ENCODE assay signal across 21 cellular contexts in the genomic region with DNA sequence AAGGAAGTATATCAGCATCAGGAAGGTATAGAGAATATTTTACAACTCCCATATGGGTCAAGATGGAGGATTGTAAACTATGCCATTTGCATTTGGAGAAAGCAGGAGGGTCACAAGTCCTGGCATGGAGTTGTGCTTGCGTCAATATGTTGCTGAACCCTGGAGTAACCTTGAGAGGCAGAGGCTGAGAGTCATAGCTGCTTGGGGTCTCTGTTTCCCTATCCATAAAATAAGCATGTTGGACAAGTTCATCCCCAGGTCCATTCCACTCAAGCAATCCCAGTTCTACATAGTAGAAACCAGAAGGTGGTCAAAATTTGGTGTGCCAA.
DNase-seq lines count a peak whose midpoint lies in the region; ATAC-seq, FAIRE-seq and TF ChIP-seq lines count a peak whose summit lies in the region.
"Had no signal": no experiment of that assay in that cellular context is flagged by ENCODE, and none has a peak within 500 bp of the region (broad histone marks: within the 10 kb centered on the region; RNA-seq: fewer than 3 reads in every experiment).

No MANE protein-coding gene starts in this region.

- H3K36me3 ChIP-seq in HepG2 (replicated peaks in 1 of 2; ENCODE audit: control insufficient read depth in 1 of 2, insufficient read depth in 2 of 2, low read length in 2 of 2), result no peaks in the 10 kb centered on the region
- no peaks in the 10 kb centered on the region for H3K36me3 ChIP-seq in right lobe of liver
- no peaks in the 10 kb centered on the region for H3K36me3 ChIP-seq in mucosa of descending colon (ENCODE audit: low read depth)
- H3K36me3 ChIP-seq: BE2C, prostate gland, suprapubic skin had no signal

- 79% methylated on average over 1 of the region's 1 CpG for WGBS in HepG2 (ENCODE audit: low lambda C conversion rate)
- whole genome bisulfite sequencing in right lobe of liver (ENCODE audit: insufficient coverage, low coverage, low lambda C conversion rate, missing lambda C conversion rate), result 60% methylated on average over 1 of the region's 1 CpG

- POLR2A ChIA-PET in HepG2 (lab: Yijun Ruan, JAX) (no interaction called here), WTC11 (lab: Charles Lee) (no interaction called here)

- TF ChIP-seq EP300 in HepG2 (IDR thresholded peaks at IDR 0.05; ENCODE audit: low read depth in 2 of 2, low read length in 2 of 2) (no peak), HepG2 (CRISPR knock-in tag; IDR thresholded peaks at IDR 0.05; ENCODE audit: borderline replicate concordance) (no peak)

- H3K9me3 Mint-ChIP-seq in WTC11, result no peaks in the 10 kb centered on the region
- H3K9me3 Mint-ChIP-seq in activated naive CD4-positive, alpha-beta T cell treated with anti-CD3 and anti-CD28 coated beads, Interleukin-2, amount 10 ng/mL, durations not matched to agents 7 days and 5 days, result no peaks in the 10 kb centered on the region
- H3K9me3 Mint-ChIP-seq: activated B cell treated with CpG ODN at 0.5 μM for 24 hours; dendritic cell treated with granulocyte-macrophage colony-stimulating factor and Interleukin-4, amounts not matched to agents 40 ng/mL and 50 ng/mL, for 4 days; natural killer cell treated with Interleukin-12 subunit alpha and Interleukin-12 subunit beta and Interleukin-15 and Interleukin-18, amount 100 ng/mL, for 72 hours had no signal

- no peak for FAIRE-seq in HepG2 (lab: Jason Lieb, UNC)
- FAIRE-seq: D721Med had no signal

- H3K9me3 ChIP-seq in HepG2 (ENCODE audit: low read length) (no peaks in the 10 kb centered on the region), right lobe of liver (no peaks in the 10 kb centered on the region), mucosa of descending colon (no peaks in the 10 kb centered on the region)
- H3K9me3 ChIP-seq: BE2C, prostate gland, suprapubic skin had no signal

- TF ChIP-seq POLR2A in HepG2 (IDR thresholded peaks at IDR 0.05; ENCODE audit: insufficient read depth in 1 of 2, low read depth in 2 of 2, low read length in 2 of 2), result no peak
- TF ChIP-seq POLR2A in right lobe of liver (IDR thresholded peaks at IDR 0.05), result no peak
- TF ChIP-seq POLR2A in erythroblast (IDR thresholded peaks at IDR 0.05; ENCODE audit: low read length), result no peak

- H3K27me3 ChIP-seq in HepG2 (ENCODE audit: control insufficient read depth in 1 of 2, insufficient read depth in 2 of 2, low read length in 2 of 2), result no peaks in the 10 kb centered on the region
- no peaks in the 10 kb centered on the region for H3K27me3 ChIP-seq in right lobe of liver
- H3K27me3 ChIP-seq: BE2C had no signal

- H2AFZ ChIP-seq in HepG2 (ENCODE audit: low read length), result no peak overlapping the region

- H3K27ac Mint-ChIP-seq in WTC11, result 0 out of 2 replicates have a peak overlapping the region, but pooled peaks have one; percentile 9
- H3K27ac Mint-ChIP-seq in activated naive CD4-positive, alpha-beta T cell treated with anti-CD3 and anti-CD28 coated beads, Interleukin-2, amount 10 ng/mL, durations not matched to agents 7 days and 5 days, result no peak overlapping the region
- H3K27ac Mint-ChIP-seq: activated B cell treated with CpG ODN at 0.5 μM for 24 hours; activated naive CD8-positive, alpha-beta T cell; dendritic cell treated with granulocyte-macrophage colony-stimulating factor and Interleukin-4, amounts not matched to agents 40 ng/mL and 50 ng/mL, for 4 days; natural killer cell treated with Interleukin-12 subunit alpha and Interleukin-12 subunit beta and Interleukin-15 and Interleukin-18, amount 100 ng/mL, for 72 hours; T-helper 17 cell had no signal

- no peaks in the 10 kb centered on the region for H4K20me1 ChIP-seq in HepG2 (ENCODE audit: insufficient read depth, low read length)

- no peak for TF ChIP-seq RAD21 in HepG2 (CRISPR knock-in tag; IDR thresholded peaks at IDR 0.05)

- no TSS peak for BruUV-seq in HepG2 (replicated peaks; lab: Mats Ljungman, UMichigan)

- H3K79me2 ChIP-seq in HepG2 (ENCODE audit: insufficient read depth, low read length), result no peaks in the 10 kb centered on the region

- intact Hi-C loops in HepG2 (cut with micrococcal nuclease; ENCODE audit: unreplicated experiment), result no loop called here
- intact Hi-C loops in right lobe of liver (cut with DNase I), result no loop called here
- intact Hi-C loops in mucosa of descending colon (cut with DNase I, micrococcal nuclease), result no loop called here

- in situ Hi-C loops in HepG2 (cut with HindIII; ENCODE audit: extremely low pct_ligation_motif_present, low pct_unique_long_range_greater_than_20kb), result no loop called here

- H3K4me3 Mint-ChIP-seq in WTC11, result no peak overlapping the region
- no peak overlapping the region for H3K4me3 Mint-ChIP-seq in activated naive CD4-positive, alpha-beta T cell treated with anti-CD3 and anti-CD28 coated beads, Interleukin-2, amount 10 ng/mL, durations not matched to agents 7 days and 5 days
- H3K4me3 Mint-ChIP-seq: activated B cell treated with CpG ODN at 0.5 μM for 24 hours; activated naive CD8-positive, alpha-beta T cell; dendritic cell treated with granulocyte-macrophage colony-stimulating factor and Interleukin-4, amounts not matched to agents 40 ng/mL and 50 ng/mL, for 4 days; natural killer cell treated with Interleukin-12 subunit alpha and Interleukin-12 subunit beta and Interleukin-15 and Interleukin-18, amount 100 ng/mL, for 72 hours; T-helper 17 cell had no signal

- H3K27ac ChIP-seq in HepG2 (ENCODE audit: extremely low read length, insufficient read depth, low read length) (no peak overlapping the region), right lobe of liver (no peak overlapping the region)
- H3K27ac ChIP-seq: prostate gland, suprapubic skin had no signal

- no peaks in the 10 kb centered on the region for H3K36me3 Mint-ChIP-seq in WTC11
- no peaks in the 10 kb centered on the region for H3K36me3 Mint-ChIP-seq in activated naive CD4-positive, alpha-beta T cell treated with anti-CD3 and anti-CD28 coated beads, Interleukin-2, amount 10 ng/mL, durations not matched to agents 7 days and 5 days
- H3K36me3 Mint-ChIP-seq: activated naive CD8-positive, alpha-beta T cell; natural killer cell treated with Interleukin-12 subunit alpha and Interleukin-12 subunit beta and Interleukin-15 and Interleukin-18, amount 100 ng/mL, for 72 hours had no signal

- H3K4me1 ChIP-seq in HepG2 (ENCODE audit: insufficient read depth, low read length) (peaks cover 26% of the 10 kb centered on the region), right lobe of liver (no peaks in the 10 kb centered on the region), mucosa of descending colon (ENCODE audit: low read depth) (peaks cover 12% of the 10 kb centered on the region)
- H3K4me1 ChIP-seq: prostate gland had no signal

- DNase-seq in HepG2 (ENCODE audit: low spot score) (no peak), right lobe of liver (no peak), WTC11 (ENCODE audit: low spot score) (no peak), mucosa of descending colon (peak in 2 of 3 donors; percentile 26 to 45), erythroblast (lab: John Stamatoyannopoulos, UW) (no peak), NCI-H2171 (lab: John Stamatoyannopoulos, UW) (no peak), epidermal melanocyte (ENCODE audit: insufficient read length, low spot score) (no peak)
- DNase-seq in activated naive CD4-positive, alpha-beta T cell treated with anti-CD3 and anti-CD28 coated beads, Interleukin-2, amount 10 ng/mL, durations not matched to agents 7 days and 5 days, result no peak
- DNase-seq: activated B cell treated with CpG ODN at 0.5 μM for 24 hours; activated T-cell treated with anti-CD3 and anti-CD28 coated beads, Interleukin-2, amount 50 U/mL, for 48 hours; BE2C; glutamatergic neuron; KG1; NCI-H1092 treated with DMSO at 0.1 percent for 48 hours; T-helper 17 cell had no signal

- ATAC-seq in HepG2 (peak; percentile 27; the same call in 1 of the 3 replicates), right lobe of liver (no peak), WTC11 (no peak), mucosa of descending colon (no peak)
- ATAC-seq: natural killer cell treated with Interleukin-12 subunit alpha and Interleukin-12 subunit beta and Interleukin-15 and Interleukin-18, amount 100 ng/mL, for 72 hours; T-helper 17 cell had no signal

- no peaks in the 10 kb centered on the region for H3K27me3 Mint-ChIP-seq in WTC11 (ENCODE audit: low read depth)
- peaks cover 7% of the 10 kb centered on the region for H3K27me3 Mint-ChIP-seq in activated naive CD4-positive, alpha-beta T cell treated with anti-CD3 and anti-CD28 coated beads, Interleukin-2, amount 10 ng/mL, durations not matched to agents 7 days and 5 days

- CTCF ChIA-PET in HepG2 (lab: Yijun Ruan, JAX; ENCODE audit: low intra/inter-chr PET ratio, low total read pairs), result no interaction called here
- CTCF ChIA-PET in WTC11 (lab: Charles Lee), result interaction anchor here (1.0 to 1.8 kb wide), 3 partner anchors 12 to 1179 kb away, joined by 3 to 5 read pairs (median 4); no protein-coding TSS in a partner anchor
- CTCF ChIA-PET in activated naive CD4-positive, alpha-beta T cell treated with anti-CD3 and anti-CD28 coated beads, Interleukin-2, amount 10 ng/mL, durations not matched to agents 7 days and 5 days (lab: Charles Lee), result interaction anchor here (0.6 kb wide), 1 partner anchor 244 kb away, joined by 3 read pairs; no protein-coding TSS in a partner anchor

- no peak for TF ChIP-seq CTCF in HepG2 (CRISPR knock-in tag; IDR thresholded peaks at IDR 0.05)
- no peak for TF ChIP-seq CTCF in right lobe of liver (IDR thresholded peaks at IDR 0.05)
- no peak for TF ChIP-seq CTCF in WTC11 (IDR thresholded peaks at IDR 0.05)
- TF ChIP-seq CTCF in mucosa of descending colon (IDR thresholded peaks at IDR 0.05), result no peak

- H3K9ac ChIP-seq in HepG2 (ENCODE audit: insufficient read depth, low read depth, low read length), result no peak overlapping the region

- H3K4me3 ChIP-seq in HepG2 (replicated peaks in 1 of 3; ENCODE audit: insufficient read depth in 1 of 3, low read depth in 2 of 3, low read length in 3 of 3) (no peak overlapping the region), right lobe of liver (no peak overlapping the region), mucosa of descending colon (no peak overlapping the region)
- H3K4me3 ChIP-seq: prostate gland, suprapubic skin had no signal

- H3K4me2 ChIP-seq in HepG2 (ENCODE audit: low read depth, low read length), result no peak overlapping the region

- peaks cover 26% of the 10 kb centered on the region for H3K4me1 Mint-ChIP-seq in WTC11
- H3K4me1 Mint-ChIP-seq in activated naive CD4-positive, alpha-beta T cell treated with anti-CD3 and anti-CD28 coated beads, Interleukin-2, amount 10 ng/mL, durations not matched to agents 7 days and 5 days, result no peaks in the 10 kb centered on the region
- H3K4me1 Mint-ChIP-seq: activated B cell treated with CpG ODN at 0.5 μM for 24 hours, T-helper 17 cell had no signal

TF ChIP-seq in HepG2, 621 proteins besides CTCF, POLR2A, EP300 and RAD21 (continues in another document):
- TF ChIP-seq GATA4 (IDR thresholded peaks at IDR 0.05; ENCODE audit: borderline replicate concordance, low read depth) (no peak), TBP (CRISPR knock-in tag; IDR thresholded peaks at IDR 0.05) (no peak), ADNP (CRISPR knock-in tag; IDR thresholded peaks at IDR 0.05) (no peak), KDM2A (CRISPR knock-in tag; IDR thresholded peaks at IDR 0.05; ENCODE audit: borderline replicate concordance, low read depth) (no peak)

TF ChIP-seq in WTC11, 78 proteins besides CTCF, POLR2A, EP300 and RAD21 (continues in another document):
- TF ChIP-seq ESRRA (CRISPR knock-in tag; IDR thresholded peaks at IDR 0.05; ENCODE audit: borderline replicate concordance) (no peak), OVOL2 (CRISPR knock-in tag; IDR thresholded peaks at IDR 0.05; ENCODE audit: borderline replicate concordance) (no peak)

Comparison
In these comparisons a context has a peak if more than half of its experiments do, and no peak if none do; other contexts are left out.
1. DNase-seq: peak in mucosa of descending colon (2 of 3); none in HepG2 (single experiment), right lobe of liver (0 of 3), WTC11 (single experiment), erythroblast (0 of 2), activated naive CD4-positive, alpha-beta T cell treated with anti-CD3 and anti-CD28 coated beads, Interleukin-2, amount 10 ng/mL, durations not matched to agents 7 days and 5 days (single experiment), NCI-H2171 (single experiment) and epidermal melanocyte (single experiment).